Comparison of ENCODE assay signal across 8 cellular contexts in genomic region chr7:82319674-82320118, GRCh38.
DNase-seq lines count a peak whose midpoint lies in the region; ATAC-seq and TF ChIP-seq lines count a peak whose summit lies in the region.

No MANE protein-coding gene starts in this region.

- no peak overlapping the region for H3K4me3 ChIP-seq in GM23248
- H3K4me3 ChIP-seq in PC-3 (ENCODE audit: low read length), result no peak overlapping the region
- H3K4me3 ChIP-seq in rectal smooth muscle tissue (ENCODE audit: low read length), result no peak overlapping the region

- peaks cover 12% of the 10 kb centered on the region for H3K4me1 ChIP-seq in GM23248 (ENCODE audit: insufficient read depth)
- no peaks in the 10 kb centered on the region for H3K4me1 ChIP-seq in PC-3 (ENCODE audit: insufficient read depth, low read length)
- peaks cover 7% of the 10 kb centered on the region for H3K4me1 ChIP-seq in rectal smooth muscle tissue (ENCODE audit: control insufficient read depth, insufficient read depth, low read length)

- H3K27me3 ChIP-seq in GM23248 (replicated peaks; ENCODE audit: insufficient read depth) (no peaks in the 10 kb centered on the region), PC-3 (ENCODE audit: low read length) (no peaks in the 10 kb centered on the region), rectal smooth muscle tissue (ENCODE audit: control insufficient read depth, insufficient read depth, low read length) (no peaks in the 10 kb centered on the region)

- POLR2A ChIA-PET in PC-3 (lab: Charles Lee; ENCODE audit: unreplicated experiment), result interaction anchor here (0.5 kb wide), 1 partner anchor 810 kb away, joined by 5 read pairs; no protein-coding TSS in a partner anchor

- no peaks in the 10 kb centered on the region for H3K36me3 ChIP-seq in GM23248 (ENCODE audit: low read depth)
- H3K36me3 ChIP-seq in PC-3 (ENCODE audit: low read depth, low read length), result no peaks in the 10 kb centered on the region
- no peaks in the 10 kb centered on the region for H3K36me3 ChIP-seq in rectal smooth muscle tissue (ENCODE audit: control insufficient read depth, insufficient read depth, low read length)

- no peaks in the 10 kb centered on the region for H3K9me3 ChIP-seq in GM23248 (ENCODE audit: low read depth)
- H3K9me3 ChIP-seq in PC-3 (ENCODE audit: low read length), result no peaks in the 10 kb centered on the region

- H4K20me1 ChIP-seq in GM23248 (ENCODE audit: insufficient read depth), result no peaks in the 10 kb centered on the region
- no peaks in the 10 kb centered on the region for H4K20me1 ChIP-seq in PC-3 (ENCODE audit: low read length)

- peak overlapping the region; percentile 2 for H3K27ac ChIP-seq in GM23248
- H3K27ac ChIP-seq in PC-3 (ENCODE audit: low read length), result no peak overlapping the region
- peak overlapping the region; percentile 38 for H3K27ac ChIP-seq in rectal smooth muscle tissue (ENCODE audit: low read depth, low read length)

- H3K79me2 ChIP-seq in GM23248 (ENCODE audit: insufficient read depth) (no peaks in the 10 kb centered on the region), PC-3 (ENCODE audit: low read length) (no peaks in the 10 kb centered on the region)

- H3F3A ChIP-seq in GM23248 (ENCODE audit: insufficient read depth) (no peaks in the 10 kb centered on the region), PC-3 (ENCODE audit: low read length, unreplicated experiment) (no peaks in the 10 kb centered on the region)

- H3K9ac ChIP-seq in GM23248, result peak overlapping the region; percentile 16
- H3K9ac ChIP-seq in PC-3 (ENCODE audit: low read length), result no peak overlapping the region
- H3K9ac ChIP-seq in rectal smooth muscle tissue (ENCODE audit: low read length), result no peak overlapping the region

- peak; percentile 62 for ATAC-seq in PC-3
- ATAC-seq in HG03095 (IDR thresholded peaks at IDR 0.05; ENCODE audit: unreplicated experiment), result no peak

- in situ Hi-C loops in GM23248 (cut with MboI), result no loop called here
- in situ Hi-C loops in GM13977 (cut with MboI; ENCODE audit: low pct_unique_long_range_greater_than_20kb, low sequenced_read_pairs, unreplicated experiment), result no loop called here

- H2AFZ ChIP-seq in GM23248 (peak overlapping the region; percentile 49), PC-3 (ENCODE audit: low read length) (no peak overlapping the region)

- no peak overlapping the region for H3K4me2 ChIP-seq in GM23248 (ENCODE audit: unreplicated experiment)
- H3K4me2 ChIP-seq in PC-3 (ENCODE audit: low read length), result no peak overlapping the region

- CTCF ChIA-PET in PC-3 (lab: Charles Lee), result no interaction called here

- H3K9me2 ChIP-seq in GM23248 (ENCODE audit: insufficient read depth) (no peaks in the 10 kb centered on the region), PC-3 (replicated peaks; ENCODE audit: low read length) (no peaks in the 10 kb centered on the region)

- DNase-seq in GM23248, result peak; percentile 87
- no peak for DNase-seq in PC-3
- DNase-seq in head of caudate nucleus, result peak; percentile 24 to 94 (median 81)
- DNase-seq in activated effector memory CD4-positive, alpha-beta T cell treated with anti-CD3 and anti-CD28 coated beads, Interleukin-2, amount 50 U/mL, for 16 hours, result no peak
- DNase-seq in GM10266 (ENCODE audit: extremely low spot score), result no peak
- no peak for DNase-seq in GM13977 (ENCODE audit: low spot score)

- intact Hi-C loops in PC-3 (cut with micrococcal nuclease), result no loop called here
- intact Hi-C loops in head of caudate nucleus (cut with DNase I), result no loop called here

- 15 to 19% methylated on average over 4 of the region's 4 CpGs for WGBS in GM23248 (ENCODE audit: low coverage in 1 of 2, low lambda C conversion rate in 2 of 2, missing lambda C conversion rate in 2 of 2), 2 experiments

- no TSS peak for BruUV-seq in PC-3 (replicated peaks; lab: Mats Ljungman, UMichigan)

- TF ChIP-seq CTCF in PC-3 (conservative IDR thresholded peaks at IDR 0.05; ENCODE audit: low read depth, low read length) (no peak), GM10266 (IDR thresholded peaks at IDR 0.05; ENCODE audit: control insufficient read depth, insufficient read depth, low read depth, missing control alignments) (no peak), GM13977 (IDR thresholded peaks at IDR 0.05; ENCODE audit: extremely low read depth, insufficient read depth, missing control alignments) (no peak)

Comparison
In these comparisons a context has a peak if more than half of its experiments do, and no peak if none do; other contexts are left out.
1. DNase-seq: peak in GM23248 (single experiment) and head of caudate nucleus (42 of 42); none in PC-3 (single experiment), activated effector memory CD4-positive, alpha-beta T cell treated with anti-CD3 and anti-CD28 coated beads, Interleukin-2, amount 50 U/mL, for 16 hours (single experiment), GM10266 (single experiment) and GM13977 (single experiment).